In the genomic region with DNA sequence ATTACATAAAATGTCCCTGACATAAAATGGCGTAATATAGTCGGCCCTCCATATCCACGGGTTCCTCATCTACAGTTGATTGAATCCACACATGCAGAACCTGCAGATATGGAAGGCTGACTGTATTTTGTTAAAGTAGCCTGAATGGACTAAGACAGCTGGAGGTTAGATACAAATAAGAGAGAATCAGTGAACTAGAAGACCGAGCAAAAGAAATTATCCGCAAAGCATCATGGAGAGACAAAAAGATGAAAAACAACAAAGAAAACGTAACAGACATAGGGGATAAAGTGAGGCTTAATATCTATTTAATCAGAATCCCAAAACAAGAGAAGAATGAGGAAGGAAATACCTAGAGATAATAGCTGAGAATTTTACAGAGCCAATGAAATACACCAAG, we compare ENCODE assay signal across 23 cellular contexts.
"Had no signal": no experiment of that assay in that cellular context is flagged by ENCODE, and none has a peak within 500 bp of the region (broad histone marks: within the 10 kb centered on the region; RNA-seq: fewer than 3 reads in every experiment).

No MANE protein-coding gene starts in this region.

- H3K9me3 Mint-ChIP-seq: dendritic cell treated with granulocyte-macrophage colony-stimulating factor and Interleukin-4, amounts not matched to agents 40 ng/mL and 50 ng/mL, for 4 days; effector memory CD8-positive, alpha-beta T cell had no signal

- H3K27me3 Mint-ChIP-seq: dendritic cell treated with granulocyte-macrophage colony-stimulating factor and Interleukin-4, amounts not matched to agents 40 ng/mL and 50 ng/mL, for 4 days; effector memory CD8-positive, alpha-beta T cell had no signal

- FAIRE-seq: endometrium, endothelial cell of umbilical vein, keratinocyte had no signal

- H3K4me1 ChIP-seq: colonic mucosa, foreskin keratinocyte, left lung, lower lobe of right lung had no signal

- H3K4me3 ChIP-seq: colonic mucosa, esophagus muscularis mucosa, gastrocnemius medialis, heart right ventricle, left lung, lower lobe of right lung, mucosa of descending colon had no signal

- H3K27ac Mint-ChIP-seq: dendritic cell treated with granulocyte-macrophage colony-stimulating factor and Interleukin-4, amounts not matched to agents 40 ng/mL and 50 ng/mL, for 4 days; mesothelial cell of epicardium had no signal

- ATAC-seq: effector memory CD8-positive, alpha-beta T cell; foreskin keratinocyte; gastrocnemius medialis; heart right ventricle; left cardiac atrium; left lung; left ventricle myocardium superior; lower lobe of right lung; mucosa of descending colon had no signal

- DNase-seq: colonic mucosa; cortex of kidney; effector CD8-positive, alpha-beta T cell; effector memory CD8-positive, alpha-beta T cell; endodermal cell; foreskin keratinocyte; gastrocnemius medialis; glutamatergic neuron; head of caudate nucleus; heart right ventricle; hippocampal formation; left cardiac atrium; left lung; left ventricle myocardium superior; lower lobe of right lung; mesenchymal stem cell; mucosa of descending colon had no signal

- H3K27me3 ChIP-seq: colonic mucosa, esophagus muscularis mucosa, foreskin keratinocyte, gastrocnemius medialis, heart right ventricle, left lung had no signal

- H3K9me3 ChIP-seq: colonic mucosa, esophagus muscularis mucosa, gastrocnemius medialis, heart right ventricle, left lung, lower lobe of right lung, mucosa of descending colon had no signal

- H3K4me3 Mint-ChIP-seq: dendritic cell treated with granulocyte-macrophage colony-stimulating factor and Interleukin-4, amounts not matched to agents 40 ng/mL and 50 ng/mL, for 4 days; effector memory CD8-positive, alpha-beta T cell; endodermal cell; mesothelial cell of epicardium had no signal

- H3K27ac ChIP-seq: colonic mucosa, esophagus muscularis mucosa, foreskin keratinocyte, gastrocnemius medialis, heart right ventricle, left lung, lower lobe of right lung had no signal

- H3K4me1 Mint-ChIP-seq: endodermal cell, mesothelial cell of epicardium had no signal
